Comparison of ENCODE assay signal across 13 cellular contexts in genomic region chr17:57925361-57925990, GRCh38. TPM values are rescaled to one million over a fixed set of nuclear protein-coding genes. Genes with fewer than 3 reads are reported as not detected.
DNase-seq lines count a peak whose midpoint lies in the region; ATAC-seq and TF ChIP-seq lines count a peak whose summit lies in the region.
"Had no signal": no experiment of that assay in that cellular context is flagged by ENCODE, and none has a peak within 500 bp of the region (broad histone marks: within the 10 kb centered on the region; RNA-seq: fewer than 3 reads in every experiment).

No MANE protein-coding gene starts in this region.

- no peak overlapping the region for H3K4me3 ChIP-seq in endodermal cell (ENCODE audit: low read length)
- H3K4me3 ChIP-seq in spleen = no peak overlapping the region
- H3K4me3 ChIP-seq: mucosa of descending colon had no signal

- H3K4me3 Mint-ChIP-seq in endodermal cell = no peak overlapping the region
- no peak overlapping the region for H3K4me3 Mint-ChIP-seq in activated T-cell treated with anti-CD3 and anti-CD28 coated beads, Interleukin-2, amount 50 U/mL, for 24 hours
- H3K4me3 Mint-ChIP-seq: stimulated activated naive CD8-positive, alpha-beta T cell treated with anti-CD3 and anti-CD28 coated beads, Interleukin-15, Interleukin-2, amounts not matched to agents 100 ng/mL and 50 ng/mL, for 24 hours had no signal

- TF ChIP-seq CTCF in endodermal cell (conservative IDR thresholded peaks at IDR 0.05) (no peak), spleen (IDR thresholded peaks at IDR 0.05 in 8 of 11, conservative IDR thresholded peaks at IDR 0.05 in 3 of 11) (no peak)

- no peak overlapping the region for H3K27ac Mint-ChIP-seq in endodermal cell
- no peak overlapping the region for H3K27ac Mint-ChIP-seq in activated T-cell treated with anti-CD3 and anti-CD28 coated beads, Interleukin-2, amount 50 U/mL, for 24 hours
- H3K27ac Mint-ChIP-seq: activated naive CD4-positive, alpha-beta T cell treated with anti-CD3 and anti-CD28 coated beads, Interleukin-2, amount 50 U/mL, for 72 hours; stimulated activated naive CD8-positive, alpha-beta T cell treated with anti-CD3 and anti-CD28 coated beads, Interleukin-15, Interleukin-2, amounts not matched to agents 100 ng/mL and 50 ng/mL, for 24 hours had no signal

- H3K9me3 Mint-ChIP-seq in endodermal cell = no peaks in the 10 kb centered on the region
- H3K9me3 Mint-ChIP-seq in activated T-cell treated with anti-CD3 and anti-CD28 coated beads, Interleukin-2, amount 50 U/mL, for 24 hours = no peaks in the 10 kb centered on the region
- H3K9me3 Mint-ChIP-seq: activated naive CD4-positive, alpha-beta T cell treated with anti-CD3 and anti-CD28 coated beads, Interleukin-2, amount 50 U/mL, for 72 hours; stimulated activated naive CD8-positive, alpha-beta T cell treated with anti-CD3 and anti-CD28 coated beads, Interleukin-15, Interleukin-2, amounts not matched to agents 100 ng/mL and 50 ng/mL, for 24 hours had no signal

- TF ChIP-seq POLR2A in spleen (IDR thresholded peaks at IDR 0.05) = no peak

- peaks cover 58% of the 10 kb centered on the region for H3K4me1 Mint-ChIP-seq in endodermal cell
- peaks cover 3% of the 10 kb centered on the region for H3K4me1 Mint-ChIP-seq in activated T-cell treated with anti-CD3 and anti-CD28 coated beads, Interleukin-2, amount 50 U/mL, for 24 hours (ENCODE audit: low read depth)

- H3K36me3 ChIP-seq in endodermal cell (ENCODE audit: control insufficient read depth, insufficient read depth, low read length) = no peaks in the 10 kb centered on the region
- no peaks in the 10 kb centered on the region for H3K36me3 ChIP-seq in spleen

- H3K4me1 ChIP-seq in endodermal cell (ENCODE audit: control insufficient read depth, insufficient read depth, low read length) (peaks cover 19% of the 10 kb centered on the region), spleen (peaks cover 0 to 56% (median 17%) of the 10 kb centered on the region in 6 donors)

- intact Hi-C loops in spleen (cut with DNase I; ENCODE audit: low total_unique reads) = no loop called here

- H3K36me3 Mint-ChIP-seq in endodermal cell (ENCODE audit: low read depth) = peaks cover 2% of the 10 kb centered on the region
- no peaks in the 10 kb centered on the region for H3K36me3 Mint-ChIP-seq in activated T-cell treated with anti-CD3 and anti-CD28 coated beads, Interleukin-2, amount 50 U/mL, for 24 hours (ENCODE audit: low read depth)
- H3K36me3 Mint-ChIP-seq: activated naive CD4-positive, alpha-beta T cell treated with anti-CD3 and anti-CD28 coated beads, Interleukin-2, amount 50 U/mL, for 72 hours had no signal

- H3K9ac ChIP-seq in endodermal cell (ENCODE audit: extremely low read depth, low read length, poor library complexity, severe bottlenecking) = no peak overlapping the region

- ATAC-seq in HG02588 (IDR thresholded peaks at IDR 0.05; ENCODE audit: unreplicated experiment) = no peak
- ATAC-seq in GM18873 (IDR thresholded peaks at IDR 0.05; ENCODE audit: low FRiP score, unreplicated experiment) = no peak
- ATAC-seq: mucosa of descending colon had no signal

- H3K27me3 ChIP-seq in endodermal cell (ENCODE audit: control insufficient read depth, insufficient read depth, low read length, poor library complexity, severe bottlenecking) (no peaks in the 10 kb centered on the region), spleen (replicated peaks in 1 of 7) (peaks cover 0 to 50% (median 0%) of the 10 kb centered on the region in 7 donors)

- peaks cover 9% of the 10 kb centered on the region for H3K27me3 Mint-ChIP-seq in endodermal cell (ENCODE audit: insufficient read depth)
- peaks cover 25% of the 10 kb centered on the region for H3K27me3 Mint-ChIP-seq in activated T-cell treated with anti-CD3 and anti-CD28 coated beads, Interleukin-2, amount 50 U/mL, for 24 hours

- 87 to 88% methylated on average over 9 of the region's 9 CpGs for WGBS in endodermal cell (ENCODE audit: insufficient coverage in 1 of 2, insufficient read length in 1 of 2), 2 experiments
- WGBS in spleen, 5 donors = 70 to 93% (median 79%) methylated on average over 8 to 9 of the region's 9 CpGs

- H3K9me3 ChIP-seq in endodermal cell (ENCODE audit: control insufficient read depth, low read length) (no peaks in the 10 kb centered on the region), spleen (no peaks in the 10 kb centered on the region)
- H3K9me3 ChIP-seq: mucosa of descending colon had no signal

- DNase-seq in DMS79 treated with DMSO at 0.1 percent for 48 hours (lab: John Stamatoyannopoulos, UW) (peak; percentile 73), NCI-H2227 treated with DMSO at 0.1 percent for 48 hours (lab: John Stamatoyannopoulos, UW) (peak; percentile 17), endodermal cell (peak; percentile 71), retina (peak; percentile 64), spleen (no peak)
- DNase-seq in activated T-cell treated with anti-CD3 and anti-CD28 coated beads, Interleukin-2, amount 50 U/mL, for 24 hours = no peak
- DNase-seq: mucosa of descending colon; stimulated activated CD4-positive, alpha-beta T cell treated with anti-CD3 and anti-CD28 coated beads, Interleukin-4, amount 100 ng/mL, for 4 hours had no signal

- peak overlapping the region; percentile 78 for H3K27ac ChIP-seq in endodermal cell (ENCODE audit: low read depth, low read length)
- no peak overlapping the region for H3K27ac ChIP-seq in spleen
- H3K27ac ChIP-seq: C4-2B had no signal

RNA-seq across cellular contexts. Expression of gene CUEDC1, which starts 29.7 kb away (rescaled TPM):
- 10 to 100 TPM; 11.0 to 18.7 TPM for total RNA-seq in endodermal cell
- 43.5 TPM for polyA plus RNA-seq in endodermal cell (2013, experiment 1 of 2)
- 39.6 TPM for polyA plus RNA-seq in endodermal cell (2013, experiment 2 of 2)
- total RNA-seq in spleen = 10 to 100 TPM; 13.2 to 23.5 (median 16.7) TPM
- polyA plus RNA-seq in spleen = 10 to 100 TPM in 1 of 3 donors, 1 to 10 TPM in 2; 5.4 to 15.7 (median 5.4) TPM

Comparison
In these comparisons a context has a peak if more than half of its experiments do, and no peak if none do; other contexts are left out.
1. DNase-seq: peak in DMS79 treated with DMSO at 0.1 percent for 48 hours (single experiment), NCI-H2227 treated with DMSO at 0.1 percent for 48 hours (single experiment), endodermal cell (single experiment) and retina (single experiment); none in activated T-cell treated with anti-CD3 and anti-CD28 coated beads, Interleukin-2, amount 50 U/mL, for 24 hours (single experiment) and spleen (single experiment).